ENCODE assay signal across 1 cellular context in the genomic region with DNA sequence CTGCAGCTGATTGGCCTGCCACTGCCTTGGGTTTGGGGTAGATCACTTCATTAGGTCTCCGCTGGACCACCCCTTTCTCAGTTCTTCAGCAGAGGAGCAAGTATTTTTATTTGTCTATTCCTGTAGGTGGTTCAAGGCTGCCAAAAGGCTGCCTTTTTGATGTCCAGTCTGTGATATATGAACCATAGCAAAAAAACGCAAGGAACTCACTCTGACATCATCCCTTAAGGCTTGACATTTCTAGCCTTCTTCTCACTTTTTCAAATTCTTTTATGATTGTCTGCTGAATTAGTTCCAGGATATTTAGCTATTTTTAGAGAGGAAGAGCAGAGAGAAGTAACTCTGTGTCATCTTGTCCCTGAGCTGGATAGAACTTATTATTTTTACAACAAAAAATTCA.
TF ChIP-seq lines count a peak whose summit lies in the region.

No MANE protein-coding gene starts in this region.

TF ChIP-seq in SK-N-SH treated with all-trans-retinoic acid at 6 μM for 48 hours, 23 proteins besides CTCF, POLR2A, EP300 and RAD21 (continued from another document):
- TF ChIP-seq, protein P1, sequence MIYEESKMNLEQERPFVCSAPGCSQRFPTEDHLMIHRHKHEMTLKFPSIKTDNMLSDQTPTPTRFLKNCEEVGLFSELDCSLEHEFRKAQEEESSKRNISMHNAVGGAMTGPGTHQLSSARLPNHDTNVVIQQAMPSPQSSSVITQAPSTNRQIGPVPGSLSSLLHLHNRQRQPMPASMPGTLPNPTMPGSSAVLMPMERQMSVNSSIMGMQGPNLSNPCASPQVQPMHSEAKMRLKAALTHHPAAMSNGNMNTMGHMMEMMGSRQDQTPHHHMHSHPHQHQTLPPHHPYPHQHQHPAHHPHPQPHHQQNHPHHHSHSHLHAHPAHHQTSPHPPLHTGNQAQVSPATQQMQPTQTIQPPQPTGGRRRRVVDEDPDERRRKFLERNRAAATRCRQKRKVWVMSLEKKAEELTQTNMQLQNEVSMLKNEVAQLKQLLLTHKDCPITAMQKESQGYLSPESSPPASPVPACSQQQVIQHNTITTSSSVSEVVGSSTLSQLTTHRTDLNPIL (CRISPR knock-in tag; IDR thresholded peaks at IDR 0.05; ENCODE audit: low read depth), result no peak
- no peak for TF ChIP-seq TOX (CRISPR knock-in tag; IDR thresholded peaks at IDR 0.05; ENCODE audit: borderline replicate concordance)
- TF ChIP-seq ZFP3 (CRISPR knock-in tag; IDR thresholded peaks at IDR 0.05), result no peak
- TF ChIP-seq ESRRG (CRISPR knock-in tag; IDR thresholded peaks at IDR 0.05), result no peak
- TF ChIP-seq ZNF70 (CRISPR knock-in tag; IDR thresholded peaks at IDR 0.05), result no peak
- no peak for TF ChIP-seq ZNF8 (CRISPR knock-in tag; IDR thresholded peaks at IDR 0.05)
- TF ChIP-seq SNAI2 (CRISPR knock-in tag; IDR thresholded peaks at IDR 0.05), result no peak
- no peak for TF ChIP-seq ZNF565 (CRISPR knock-in tag; conservative IDR thresholded peaks at IDR 0.05; ENCODE audit: low read depth)
- no peak for TF ChIP-seq ZC3H10 (CRISPR knock-in tag; IDR thresholded peaks at IDR 0.05)
- no peak for TF ChIP-seq TCF4 (CRISPR knock-in tag; IDR thresholded peaks at IDR 0.05; ENCODE audit: borderline replicate concordance)
- TF ChIP-seq ISL1 (CRISPR knock-in tag; IDR thresholded peaks at IDR 0.05), result no peak
- no peak for TF ChIP-seq CSDC2 (CRISPR knock-in tag; IDR thresholded peaks at IDR 0.05)
- no peak for TF ChIP-seq TSHZ2 (CRISPR knock-in tag; IDR thresholded peaks at IDR 0.05)
- TF ChIP-seq ZFP30 (CRISPR knock-in tag; IDR thresholded peaks at IDR 0.05), result no peak
